In the genomic region with DNA sequence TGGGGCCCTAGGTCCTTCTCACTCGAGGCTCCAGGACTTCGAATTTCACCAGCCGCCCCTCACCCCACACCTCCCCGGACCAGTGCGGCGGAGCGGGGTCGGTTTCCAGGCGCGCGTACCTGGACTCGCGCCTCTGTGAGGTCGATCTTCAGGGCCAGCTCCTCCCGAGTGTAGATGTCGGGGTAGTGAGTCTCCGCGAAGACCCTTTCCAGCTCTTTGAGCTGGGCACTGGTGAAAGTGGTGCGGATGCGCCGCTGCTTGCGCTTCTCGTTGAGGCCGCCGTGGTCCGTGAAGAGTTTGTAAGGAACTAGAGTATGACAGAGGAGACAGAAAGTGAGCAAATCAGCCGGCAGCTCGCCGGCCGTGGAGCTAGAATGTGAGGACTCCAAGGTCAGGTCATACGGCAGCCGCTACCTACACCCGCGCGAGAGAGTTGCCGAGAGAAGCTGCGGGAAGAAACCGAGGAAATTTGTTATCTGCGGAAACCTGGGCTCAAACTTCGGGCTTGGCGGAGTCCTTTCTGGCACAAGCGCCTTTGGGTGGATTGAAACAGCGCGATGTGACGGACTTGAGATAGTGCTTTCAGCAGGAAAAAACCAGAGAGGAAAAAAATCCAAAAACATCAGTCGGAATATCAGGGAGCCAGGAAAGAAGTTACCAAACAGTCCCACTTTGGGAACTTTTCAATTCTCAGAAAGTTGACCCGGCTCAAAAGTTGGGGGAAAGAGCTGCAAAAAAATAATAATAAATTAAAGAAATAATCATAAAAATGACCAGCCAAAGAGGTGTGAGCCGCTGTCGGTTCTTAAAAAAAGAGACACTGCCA, we compare ENCODE assay signal across 1 cellular context.
TF ChIP-seq lines count a peak whose summit lies in the region.

No MANE protein-coding gene starts in this region.

TF ChIP-seq in endothelial cell of umbilical vein, 7 proteins besides CTCF, POLR2A, EP300 and RAD21 (continued from another document):
- TF ChIP-seq FOS (IDR thresholded peaks at IDR 0.05; ENCODE audit: borderline replicate concordance, insufficient read depth, low read length) (no peak), MYC (IDR thresholded peaks at IDR 0.05; ENCODE audit: low read depth, low read length) (no peak), GATA2 (IDR thresholded peaks at IDR 0.05; ENCODE audit: insufficient read depth, insufficient read length, low read depth, low read length) (no peak)
- TF ChIP-seq, protein P1, sequence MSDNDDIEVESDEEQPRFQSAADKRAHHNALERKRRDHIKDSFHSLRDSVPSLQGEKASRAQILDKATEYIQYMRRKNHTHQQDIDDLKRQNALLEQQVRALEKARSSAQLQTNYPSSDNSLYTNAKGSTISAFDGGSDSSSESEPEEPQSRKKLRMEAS (IDR thresholded peaks at IDR 0.05; ENCODE audit: insufficient read depth, insufficient read length) = no peak
TF ChIP-seq in endothelial cell of umbilical vein: peak in this region for 1.
